In the genomic region with DNA sequence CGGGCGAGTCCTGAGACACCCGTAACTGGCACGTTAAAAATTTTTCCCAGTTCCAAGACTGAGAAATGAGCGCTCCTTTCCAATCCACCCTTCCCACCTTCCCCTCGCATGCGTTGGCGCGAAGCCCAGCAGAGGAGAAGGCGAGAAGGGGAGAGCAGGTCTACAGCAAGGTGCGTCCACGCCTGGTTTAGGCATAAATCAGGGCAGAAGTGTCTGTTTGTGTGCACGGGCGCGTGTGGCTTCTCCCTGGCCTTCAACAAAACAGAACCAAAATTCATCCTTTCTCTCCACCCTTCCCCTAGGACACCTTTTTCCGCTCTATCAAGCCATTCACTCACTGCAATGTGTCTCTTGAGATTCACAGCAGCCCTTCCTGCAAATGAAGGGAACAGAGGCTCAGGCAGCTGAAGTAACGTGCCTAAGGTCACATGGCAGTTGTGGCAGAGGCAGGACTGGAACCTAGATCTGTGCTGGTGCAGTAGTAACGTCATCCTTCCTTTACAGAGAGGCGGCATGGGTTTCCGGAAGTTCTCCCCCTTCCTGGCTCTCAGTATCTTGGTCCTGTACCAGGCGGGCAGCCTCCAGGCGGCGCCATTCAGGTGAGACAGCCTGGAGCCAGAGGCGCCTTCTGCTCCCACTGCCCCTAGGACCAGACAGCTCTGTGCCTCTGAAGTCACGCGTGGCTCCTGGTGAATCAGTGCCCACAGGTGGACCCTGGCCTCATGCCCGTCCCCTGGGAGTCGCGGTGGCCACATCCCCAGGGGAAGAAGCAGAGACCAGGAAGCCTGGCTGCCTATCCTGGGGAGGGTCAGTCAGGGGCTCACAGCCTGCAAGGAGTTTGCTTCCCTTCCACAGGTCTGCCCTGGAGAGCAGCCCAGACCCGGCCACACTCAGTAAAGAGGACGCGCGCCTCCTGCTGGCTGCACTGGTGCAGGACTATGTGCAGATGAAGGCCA, we compare ENCODE assay signal across 9 cellular contexts. TPM values are rescaled to one million over a fixed set of nuclear protein-coding genes. Genes with fewer than 3 reads are reported as not detected.
A peak's percentile ranks its signal among the peaks of the same experiment; 100 is the strongest.
DNase-seq lines count a peak whose midpoint lies in the region; ATAC-seq, FAIRE-seq and TF ChIP-seq lines count a peak whose summit lies in the region.
"Had no signal": no experiment of that assay in that cellular context is flagged by ENCODE, and none has a peak within 500 bp of the region (broad histone marks: within the 10 kb centered on the region; RNA-seq: fewer than 3 reads in every experiment).

No MANE protein-coding gene starts in this region.

- in situ Hi-C loops in HepG2 (cut with HindIII; ENCODE audit: extremely low pct_ligation_motif_present, low pct_unique_long_range_greater_than_20kb) = no loop called here

- H2AFZ ChIP-seq in HepG2 (ENCODE audit: low read length) = no peak overlapping the region

- ATAC-seq in GM19043 (IDR thresholded peaks at IDR 0.05; ENCODE audit: low read depth, unreplicated experiment) = peak; percentile 87
- peak; percentile 92 for ATAC-seq in HG03342 (IDR thresholded peaks at IDR 0.05; ENCODE audit: unreplicated experiment)
- peak; percentile 98 for ATAC-seq in HepG2

- peaks cover 5 to 30% of the 10 kb centered on the region in 2 experiments; a peak in 4 of 5 replicates for H3K27me3 ChIP-seq in HepG2 (ENCODE audit: control insufficient read depth in 1 of 2, insufficient read depth in 2 of 2, low read length in 2 of 2)

- H4K20me1 ChIP-seq in HepG2 (ENCODE audit: insufficient read depth, low read length) = no peaks in the 10 kb centered on the region

- WGBS in HepG2 (ENCODE audit: low lambda C conversion rate) = 31% methylated on average over 17 of the region's 33 CpGs

- peak; percentile 60 for TF ChIP-seq CTCF in coronary artery (IDR thresholded peaks at IDR 0.05)
- TF ChIP-seq CTCF in HepG2 (CRISPR knock-in tag; IDR thresholded peaks at IDR 0.05) = peak; percentile 92

- no peaks in the 10 kb centered on the region for H3K9me3 ChIP-seq in HepG2 (ENCODE audit: low read length)

- peaks cover 12% of the 10 kb centered on the region for H3K4me1 ChIP-seq in HepG2 (ENCODE audit: insufficient read depth, low read length)

- peak overlapping the region; percentile 62 for H3K4me2 ChIP-seq in HepG2 (ENCODE audit: low read depth, low read length)
- H3K4me2 ChIP-seq: KMS-11 had no signal

- POLR2A ChIA-PET in HepG2 (lab: Yijun Ruan, JAX) = no interaction called here

- DNase-seq in AG20443 (ENCODE audit: low spot score) = peak; percentile 63
- DNase-seq in NCI-H446 (lab: John Stamatoyannopoulos, UW) = peak; percentile 56 to 87
- DNase-seq in activated CD4-positive, alpha-beta T cell treated with anti-CD3 and anti-CD28 coated beads for 4 hours = peak; percentile 80 to 87
- no peak for DNase-seq in coronary artery (ENCODE audit: low spot score)
- DNase-seq in HepG2 (ENCODE audit: low spot score) = peak; percentile 62
- peak; percentile 88 to 94 for DNase-seq in stimulated activated CD4-positive, alpha-beta T cell treated with anti-CD3 and anti-CD28 coated beads, Interleukin-4, amount 100 ng/mL, for 48 hours (ENCODE audit: low read depth in 2 of 2)

- H3K9ac ChIP-seq in HepG2 (ENCODE audit: insufficient read depth, low read depth, low read length) = no peak overlapping the region
- H3K9ac ChIP-seq: KMS-11 had no signal

- H3K79me2 ChIP-seq in HepG2 (ENCODE audit: insufficient read depth, low read length) = no peaks in the 10 kb centered on the region

- TF ChIP-seq RAD21 in HepG2 (CRISPR knock-in tag; IDR thresholded peaks at IDR 0.05) = peak; percentile 72

- no peak for TF ChIP-seq POLR2A in HepG2 (IDR thresholded peaks at IDR 0.05; ENCODE audit: insufficient read depth in 1 of 2, low read depth in 2 of 2, low read length in 2 of 2)

- BruUV-seq in HepG2 (replicated peaks; lab: Mats Ljungman, UMichigan) = no TSS peak

- peak; percentile 70 for FAIRE-seq in HepG2 (lab: Jason Lieb, UNC)

- TF ChIP-seq EP300 in HepG2 (IDR thresholded peaks at IDR 0.05; ENCODE audit: low read depth in 2 of 2, low read length in 2 of 2) (no peak), HepG2 (CRISPR knock-in tag; IDR thresholded peaks at IDR 0.05; ENCODE audit: borderline replicate concordance) (no peak)

- peak overlapping the region; percentile 57 for H3K4me3 ChIP-seq in coronary artery
- peak overlapping the region in 1 of 3 experiments; percentile 24; a peak in 1 of 6 replicates for H3K4me3 ChIP-seq in HepG2 (replicated peaks in 1 of 3; ENCODE audit: insufficient read depth in 1 of 3, low read depth in 2 of 3, low read length in 3 of 3)

- H3K36me3 ChIP-seq in HepG2 (replicated peaks in 1 of 2; ENCODE audit: control insufficient read depth in 1 of 2, insufficient read depth in 2 of 2, low read length in 2 of 2) = no peaks in the 10 kb centered on the region

- H3K27ac ChIP-seq in coronary artery = no peak overlapping the region
- no peak overlapping the region for H3K27ac ChIP-seq in HepG2 (ENCODE audit: extremely low read length, insufficient read depth, low read length)
- H3K27ac ChIP-seq: KMS-11 had no signal

- intact Hi-C loops in HepG2 (cut with micrococcal nuclease; ENCODE audit: unreplicated experiment) = loop anchor here (1.0 kb wide), 2 partner anchors 100 to 166 kb away; no protein-coding TSS in a partner anchor

- CTCF ChIA-PET in HepG2 (lab: Yijun Ruan, JAX; ENCODE audit: low intra/inter-chr PET ratio, low total read pairs) = interaction anchor here (0.7 to 2.1 kb wide), 2 partner anchors 104 to 166 kb away, joined by 3 to 11 read pairs; no protein-coding TSS in a partner anchor

TF ChIP-seq in HepG2, 621 proteins besides CTCF, POLR2A, EP300 and RAD21 (continues in another document):
- TF ChIP-seq RFXANK (CRISPR knock-in tag; IDR thresholded peaks at IDR 0.05) = no peak
- TF ChIP-seq ZNF343 (CRISPR knock-in tag; IDR thresholded peaks at IDR 0.05) = no peak; the same call in 1 of the 2 replicates
- TF ChIP-seq ZNF232 (CRISPR knock-in tag; IDR thresholded peaks at IDR 0.05; ENCODE audit: borderline replicate concordance) = no peak
- no peak for TF ChIP-seq MAZ (IDR thresholded peaks at IDR 0.05; ENCODE audit: borderline replicate concordance, low read depth, low read length)
- no peak for TF ChIP-seq MAZ (CRISPR knock-in tag; IDR thresholded peaks at IDR 0.05; ENCODE audit: low read depth)
- TF ChIP-seq ZNF761 (CRISPR knock-in tag; conservative IDR thresholded peaks at IDR 0.05) = no peak

RNA-seq across cellular contexts. Expression of a gene that starts 1.1 kb away (rescaled TPM):
- total RNA-seq in HepG2 (2016; rRNA removed; fragmentation: Illumina TruSeq; extraction: Trizol) = not detected in 2 replicates
- not detected in 2 replicates for total RNA-seq in HepG2 (2016; cell fraction: cytosol; rRNA removed; fragmentation: Illumina TruSeq; extraction: Trizol; ENCODE audit: low read depth)
- not detected in 2 replicates for total RNA-seq in HepG2 (2016; cell fraction: insoluble cytoplasmic fraction; rRNA removed; fragmentation: Illumina TruSeq; extraction: Trizol)
- not detected in 2 replicates for total RNA-seq in HepG2 (2016; cell fraction: membrane; rRNA removed; fragmentation: Illumina TruSeq; extraction: Trizol)
- total RNA-seq in HepG2 (2016; cell fraction: nucleus; rRNA removed; fragmentation: Illumina TruSeq; extraction: Trizol) = not detected in 2 replicates
- polyA plus RNA-seq in HepG2 (2011; rRNA removed) = not detected in 2 replicates
- not detected in 2 replicates for polyA plus RNA-seq in HepG2 (2011; cell fraction: cytosol; rRNA removed)
- polyA plus RNA-seq in HepG2 (2011; cell fraction: nucleus; rRNA removed) = 0.05 and 0.11 TPM in 2 replicates
- not detected in 2 replicates for polyA plus RNA-seq in HepG2 (2012)
- polyA plus RNA-seq in HepG2 (2016; cell fraction: cytosol; fragmentation: Illumina TruSeq; extraction: Trizol; ENCODE audit: low read depth) = not detected in 2 replicates
- not detected in 2 replicates for polyA plus RNA-seq in HepG2 (2016; cell fraction: insoluble cytoplasmic fraction; fragmentation: Illumina TruSeq; extraction: Trizol; ENCODE audit: low read depth)
- polyA plus RNA-seq in HepG2 (2016; cell fraction: membrane; fragmentation: Illumina TruSeq; extraction: Trizol; ENCODE audit: low read depth) = not detected in 2 replicates
- polyA plus RNA-seq in HepG2 (2016; cell fraction: nucleus; fragmentation: Illumina TruSeq; extraction: Trizol; ENCODE audit: insufficient read depth, low read depth) = not detected in 2 replicates
- not detected in 2 replicates for polyA minus RNA-seq in HepG2 (2011; rRNA and poly(A)+ RNA removed; ENCODE audit: low replicate concordance)
- polyA minus RNA-seq in HepG2 (2011; cell fraction: cytosol; rRNA and poly(A)+ RNA removed) = not detected in 2 replicates
- 0.26 TPM in 1 of 2 replicates, not detected in the other for polyA minus RNA-seq in HepG2 (2011; cell fraction: nucleus; rRNA and poly(A)+ RNA removed)

RNA-seq across cellular contexts. Expression of a gene that starts 40.2 kb away (rescaled TPM):
- total RNA-seq in HepG2 (2016; rRNA removed; fragmentation: Illumina TruSeq; extraction: Trizol) = not detected in 2 replicates
- total RNA-seq in HepG2 (2016; cell fraction: cytosol; rRNA removed; fragmentation: Illumina TruSeq; extraction: Trizol; ENCODE audit: low read depth) = not detected in 2 replicates
- not detected in 2 replicates for total RNA-seq in HepG2 (2016; cell fraction: insoluble cytoplasmic fraction; rRNA removed; fragmentation: Illumina TruSeq; extraction: Trizol)
- not detected in 2 replicates for total RNA-seq in HepG2 (2016; cell fraction: membrane; rRNA removed; fragmentation: Illumina TruSeq; extraction: Trizol)
- not detected in 2 replicates for total RNA-seq in HepG2 (2016; cell fraction: nucleus; rRNA removed; fragmentation: Illumina TruSeq; extraction: Trizol)
- polyA plus RNA-seq in HepG2 (2011; rRNA removed) = 0.05 and 0.09 TPM in 2 replicates
- not detected in 2 replicates for polyA plus RNA-seq in HepG2 (2011; cell fraction: cytosol; rRNA removed)
- polyA plus RNA-seq in HepG2 (2011; cell fraction: nucleus; rRNA removed) = 0.12 and 0.24 TPM in 2 replicates
- polyA plus RNA-seq in HepG2 (2012) = not detected in 2 replicates
- polyA plus RNA-seq in HepG2 (2016; cell fraction: cytosol; fragmentation: Illumina TruSeq; extraction: Trizol; ENCODE audit: low read depth) = not detected in 2 replicates
- not detected in 2 replicates for polyA plus RNA-seq in HepG2 (2016; cell fraction: insoluble cytoplasmic fraction; fragmentation: Illumina TruSeq; extraction: Trizol; ENCODE audit: low read depth)
- not detected in 2 replicates for polyA plus RNA-seq in HepG2 (2016; cell fraction: membrane; fragmentation: Illumina TruSeq; extraction: Trizol; ENCODE audit: low read depth)
- polyA plus RNA-seq in HepG2 (2016; cell fraction: nucleus; fragmentation: Illumina TruSeq; extraction: Trizol; ENCODE audit: insufficient read depth, low read depth) = not detected in 2 replicates
- polyA minus RNA-seq in HepG2 (2011; rRNA and poly(A)+ RNA removed; ENCODE audit: low replicate concordance) = not detected in 2 replicates
- not detected in 2 replicates for polyA minus RNA-seq in HepG2 (2011; cell fraction: cytosol; rRNA and poly(A)+ RNA removed)
- not detected in 2 replicates for polyA minus RNA-seq in HepG2 (2011; cell fraction: nucleus; rRNA and poly(A)+ RNA removed)
